ENCODE assay signal across 16 cellular contexts in genomic region chr11:106959386-106959785, GRCh38. TPM values are rescaled to one million over a fixed set of nuclear protein-coding genes. Genes with fewer than 3 reads are reported as not detected.
A peak's percentile ranks its signal among the peaks of the same experiment; 100 is the strongest.
DNase-seq lines count a peak whose midpoint lies in the region; TF ChIP-seq lines count a peak whose summit lies in the region.
"Had no signal": no experiment of that assay in that cellular context is flagged by ENCODE, and none has a peak within 500 bp of the region (broad histone marks: within the 10 kb centered on the region; RNA-seq: fewer than 3 reads in every experiment).

No MANE protein-coding gene starts in this region.

- H3K27me3 Mint-ChIP-seq in chondrocyte (ENCODE audit: low read depth) (no peaks in the 10 kb centered on the region), mesothelial cell of epicardium (ENCODE audit: low read depth) (no peaks in the 10 kb centered on the region)

- H3K36me3 Mint-ChIP-seq in chondrocyte (ENCODE audit: low read depth) (peaks cover 9% of the 10 kb centered on the region), mesothelial cell of epicardium (peaks cover 12% of the 10 kb centered on the region)

- intact Hi-C loops in left ventricle myocardium inferior (cut with micrococcal nuclease), result no loop called here
- intact Hi-C loops in cardiac septum (cut with DNase I), result no loop called here

- H3K4me1 ChIP-seq in left ventricle myocardium inferior, result peaks cover 46% of the 10 kb centered on the region

- H3K9me3 ChIP-seq in left ventricle myocardium inferior (replicated peaks), result no peaks in the 10 kb centered on the region

- H3K4me1 Mint-ChIP-seq in chondrocyte (ENCODE audit: low read depth), result peaks cover 57% of the 10 kb centered on the region
- H3K4me1 Mint-ChIP-seq in mesothelial cell of epicardium, result peaks cover 42% of the 10 kb centered on the region

- TF ChIP-seq CTCF in left ventricle myocardium inferior (IDR thresholded peaks at IDR 0.05; ENCODE audit: borderline replicate concordance), result no peak
- no peak for TF ChIP-seq CTCF in chondrocyte (IDR thresholded peaks at IDR 0.05)
- TF ChIP-seq CTCF in mesothelial cell of epicardium (IDR thresholded peaks at IDR 0.05; ENCODE audit: unreplicated experiment), result no peak

- H3K4me3 ChIP-seq in left ventricle myocardium inferior (no peak overlapping the region), H7 (ENCODE audit: insufficient read depth, low read depth, low read length) (no peak overlapping the region)

- DNase-seq in left ventricle myocardium inferior, result no peak
- no peak for DNase-seq in cardiac septum (ENCODE audit: low spot score)
- DNase-seq in chondrocyte (ENCODE audit: low spot score), result no peak
- DNase-seq in mesothelial cell of epicardium (ENCODE audit: low spot score in 2 of 2, unreplicated experiment in 2 of 2), result no peak
- no peak for DNase-seq in H7
- no peak for DNase-seq in NCI-H2171 (lab: John Stamatoyannopoulos, UW)
- no peak for DNase-seq in activated naive CD4-positive, alpha-beta T cell (lab: John Stamatoyannopoulos, UW)
- no peak for DNase-seq in NCI-H2196 (lab: John Stamatoyannopoulos, UW; ENCODE audit: unreplicated experiment)
- DNase-seq: C1 segment of cervical spinal cord, GF-D8, NCI-H1105 treated with DMSO at 0.1 percent for 48 hours, NCI-H187, NCI-H446, NCI-H69, SIG-M5 had no signal

- no peak overlapping the region for H3K4me3 Mint-ChIP-seq in chondrocyte (ENCODE audit: unreplicated experiment)
- no peak overlapping the region for H3K4me3 Mint-ChIP-seq in mesothelial cell of epicardium

- H3K9me3 Mint-ChIP-seq in chondrocyte (ENCODE audit: low read depth), result peaks cover 3% of the 10 kb centered on the region
- H3K9me3 Mint-ChIP-seq in mesothelial cell of epicardium, result peaks cover 7% of the 10 kb centered on the region

- H3K27ac Mint-ChIP-seq in chondrocyte (ENCODE audit: unreplicated experiment) (peak overlapping the region; percentile 89), mesothelial cell of epicardium (peak overlapping the region; percentile 95)

- peak overlapping the region; percentile 6 for H3K27ac ChIP-seq in left ventricle myocardium inferior (replicated peaks)
- H3K27ac ChIP-seq: HL-60 had no signal

- H3K36me3 ChIP-seq in left ventricle myocardium inferior (no peaks in the 10 kb centered on the region), H7 (replicated peaks; ENCODE audit: control insufficient read depth, insufficient read depth, low read length) (no peaks in the 10 kb centered on the region)

- no peaks in the 10 kb centered on the region for H3K27me3 ChIP-seq in left ventricle myocardium inferior (ENCODE audit: low read depth)
- no peaks in the 10 kb centered on the region for H3K27me3 ChIP-seq in H7 (ENCODE audit: control insufficient read depth, insufficient read depth, low read length)

RNA-seq across cellular contexts. Expression of gene GUCY1A2, which starts 58.9 kb away (rescaled TPM):
- 10.2 TPM for total RNA-seq in left ventricle myocardium inferior
- 11.0 TPM for total RNA-seq in cardiac septum
- total RNA-seq in chondrocyte, result 0.80 to 17.4 TPM (median 17.4 TPM) in 3 replicates
- total RNA-seq in mesothelial cell of epicardium, result 13.6 to 15.1 TPM (median 13.6 TPM) in 3 replicates
- 0.26 and 0.55 TPM in 2 replicates for total RNA-seq in H7 (2014; rRNA removed; shearing (Covaris generic))
